In the genomic region with DNA sequence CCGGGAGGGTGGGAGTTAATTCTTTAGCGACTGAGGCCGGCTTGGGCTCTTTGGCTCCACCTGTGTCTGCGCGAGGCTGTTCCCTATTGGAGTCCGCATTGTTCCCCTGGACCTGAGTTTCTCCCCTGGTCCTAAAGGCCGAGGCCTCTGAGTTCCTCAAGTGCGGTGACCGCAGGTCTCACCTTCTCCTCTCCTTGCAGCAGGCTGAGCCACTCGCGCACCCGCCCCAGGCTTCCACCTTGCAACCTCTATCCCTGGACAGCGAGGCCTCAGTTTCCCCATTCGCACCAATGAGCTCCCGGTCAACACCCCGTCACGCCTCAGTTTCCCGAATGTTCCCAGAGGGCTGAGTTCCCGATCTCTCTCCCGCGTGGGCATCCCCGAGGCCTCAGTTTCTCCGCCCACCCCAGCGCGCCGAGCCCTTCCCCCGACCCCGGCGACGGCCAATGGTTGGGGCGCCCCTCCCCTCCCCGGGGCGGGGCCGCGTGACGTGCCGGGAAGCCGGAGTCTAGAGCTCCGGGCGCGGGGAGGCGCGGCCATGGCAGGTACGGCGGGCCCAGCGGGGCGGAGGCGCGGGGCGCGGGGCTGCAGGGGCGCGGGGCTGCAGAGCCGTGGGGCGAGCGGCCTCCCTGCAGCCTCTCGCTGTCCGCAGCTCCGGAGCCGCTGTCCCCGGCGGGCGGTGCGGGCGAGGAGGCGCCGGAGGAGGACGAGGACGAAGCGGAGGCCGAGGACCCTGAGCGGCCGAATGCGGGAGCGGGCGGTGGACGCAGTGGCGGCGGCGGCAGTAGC, we compare ENCODE assay signal across 8 cellular contexts. TPM values are rescaled to one million over a fixed set of nuclear protein-coding genes. Genes with fewer than 3 reads are reported as not detected.
DNase-seq lines count a peak whose midpoint lies in the region; ATAC-seq and TF ChIP-seq lines count a peak whose summit lies in the region.

A gene with protein sequence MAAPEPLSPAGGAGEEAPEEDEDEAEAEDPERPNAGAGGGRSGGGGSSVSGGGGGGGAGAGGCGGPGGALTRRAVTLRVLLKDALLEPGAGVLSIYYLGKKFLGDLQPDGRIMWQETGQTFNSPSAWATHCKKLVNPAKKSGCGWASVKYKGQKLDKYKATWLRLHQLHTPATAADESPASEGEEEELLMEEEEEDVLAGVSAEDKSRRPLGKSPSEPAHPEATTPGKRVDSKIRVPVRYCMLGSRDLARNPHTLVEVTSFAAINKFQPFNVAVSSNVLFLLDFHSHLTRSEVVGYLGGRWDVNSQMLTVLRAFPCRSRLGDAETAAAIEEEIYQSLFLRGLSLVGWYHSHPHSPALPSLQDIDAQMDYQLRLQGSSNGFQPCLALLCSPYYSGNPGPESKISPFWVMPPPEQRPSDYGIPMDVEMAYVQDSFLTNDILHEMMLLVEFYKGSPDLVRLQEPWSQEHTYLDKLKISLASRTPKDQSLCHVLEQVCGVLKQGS (plus strand): TSS at position 507 of the 789 bp plus-strand sequence. CDS start 32 bp downstream, at position 539.

- H3K9me3 ChIP-seq in OCI-LY3 (ENCODE audit: insufficient read depth, low read length) = no peaks in the 10 kb centered on the region
- no peaks in the 10 kb centered on the region for H3K9me3 ChIP-seq in mucosa of rectum (ENCODE audit: control insufficient read depth in 2 of 2, low read length in 2 of 2)

- no peaks in the 10 kb centered on the region for H4K20me1 ChIP-seq in OCI-LY3 (ENCODE audit: insufficient read depth, low read length)

- DNase-seq in COLO668 (lab: John Stamatoyannopoulos, UW; ENCODE audit: unreplicated experiment) (peak; percentile 92), HT-29 (ENCODE audit: low spot score) (peak; percentile 77), activated T-cell treated with anti-CD3 and anti-CD28 coated beads for 24 hours (ENCODE audit: low read depth) (peak; percentile 92), epithelial cell of prostate (ENCODE audit: low read depth, low spot score) (peak; percentile 16)
- peak; percentile 96 for DNase-seq in stimulated activated CD8-positive, alpha-beta memory T cell treated with anti-CD3 and anti-CD28 coated beads, Interleukin-4, amount 100 ng/mL, for 48 hours

- H3K36me3 ChIP-seq in OCI-LY3 (replicated peaks; ENCODE audit: low read depth, low read length) = no peaks in the 10 kb centered on the region
- H3K36me3 ChIP-seq in mucosa of rectum (ENCODE audit: control insufficient read depth in 2 of 2, insufficient read depth in 2 of 2, low read length in 2 of 2) = peaks cover 3 to 7% of the 10 kb centered on the region in 2 donors

- peak; percentile 25 for TF ChIP-seq CTCF in OCI-LY3 (IDR thresholded peaks at IDR 0.05; ENCODE audit: low read depth, low read length)

- peak; percentile 9 for ATAC-seq in GM19468 (IDR thresholded peaks at IDR 0.05; ENCODE audit: extremely low read depth, unreplicated experiment)

- H3K27me3 ChIP-seq in OCI-LY3 (ENCODE audit: low read depth, low read length) (no peaks in the 10 kb centered on the region), mucosa of rectum (ENCODE audit: control insufficient read depth in 2 of 2, insufficient read depth in 2 of 2, low read length in 2 of 2) (no peaks in the 10 kb centered on the region)

- H3K9ac ChIP-seq in OCI-LY3 (ENCODE audit: low read length) (peak within 1 kb of the TSS; percentile 84), mucosa of rectum (ENCODE audit: low read depth in 1 of 2, low read length in 2 of 2) (peak within 1 kb of the TSS; percentile 79 to 83)

- H2AFZ ChIP-seq in OCI-LY3 (ENCODE audit: low read depth, low read length) = peak within 1 kb of the TSS; percentile 91

- H3K27ac ChIP-seq in OCI-LY3 (ENCODE audit: low read length) (peak within 1 kb of the TSS; percentile 72), epithelial cell of prostate (peak within 1 kb of the TSS; percentile 68), mucosa of rectum (ENCODE audit: low read depth in 2 of 2, low read length in 2 of 2) (peak within 1 kb of the TSS; percentile 98)

- H3K4me1 ChIP-seq in OCI-LY3 (ENCODE audit: low read length) (peaks cover 13% of the 10 kb centered on the region), mucosa of rectum (ENCODE audit: control insufficient read depth in 2 of 2, insufficient read depth in 2 of 2, low read length in 2 of 2) (peaks cover 19 to 32% of the 10 kb centered on the region in 2 donors)

- peaks cover 6% of the 10 kb centered on the region; the same call in 1 of the 2 replicates for H3K79me2 ChIP-seq in OCI-LY3 (ENCODE audit: low read length)

- H3K4me2 ChIP-seq in OCI-LY3 (ENCODE audit: low read length) = peak within 1 kb of the TSS; percentile 92

- peak within 1 kb of the TSS; percentile 85 for H3K4me3 ChIP-seq in OCI-LY3 (ENCODE audit: low read length)
- peak within 1 kb of the TSS; percentile 91 to 97 for H3K4me3 ChIP-seq in mucosa of rectum (ENCODE audit: low read length in 2 of 2)

RNA-seq across cellular contexts. Expression of the gene that starts here (rescaled TPM):
- total RNA-seq in HT-29 (2014; rRNA removed; shearing (Covaris generic)) = 9.4 and 18.6 TPM in 2 replicates

Comparison
In these comparisons a context has a peak if more than half of its experiments do, and no peak if none do; other contexts are left out.
1. Peak in every context shown above with its lines: DNase-seq, ATAC-seq, H3K4me3 ChIP-seq and H3K27ac ChIP-seq.
2. DNase-seq: peak in every context shown above with its lines; median percentile 96 in stimulated activated CD8-positive, alpha-beta memory T cell treated with anti-CD3 and anti-CD28 coated beads, Interleukin-4, amount 100 ng/mL, for 48 hours; 92 in COLO668; 92 in activated T-cell treated with anti-CD3 and anti-CD28 coated beads for 24 hours; 77 in HT-29; 16 in epithelial cell of prostate.